Comparison of ENCODE assay signal across 26 cellular contexts in the genomic region with DNA sequence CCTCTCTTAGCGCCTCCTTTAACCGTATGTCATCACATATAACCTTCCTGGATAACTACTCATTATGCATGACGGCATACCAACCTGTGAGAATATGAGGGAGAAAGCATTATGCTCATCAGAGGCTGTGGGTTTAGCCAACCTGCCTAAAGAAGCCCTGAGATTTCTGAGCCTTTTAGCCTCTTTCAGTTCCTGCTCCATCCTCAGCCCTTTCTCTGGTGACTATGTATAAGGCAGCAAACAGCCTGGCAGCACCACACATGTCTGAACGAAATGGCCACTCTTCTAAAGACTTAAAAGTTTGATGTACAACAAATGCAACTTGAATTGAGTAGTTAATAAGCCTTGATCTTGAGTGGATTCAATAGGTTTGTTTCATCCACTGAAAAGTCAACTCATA.
"Had no signal": no experiment of that assay in that cellular context is flagged by ENCODE, and none has a peak within 500 bp of the region (broad histone marks: within the 10 kb centered on the region; RNA-seq: fewer than 3 reads in every experiment).

No MANE protein-coding gene starts in this region.

- H3K4me3 Mint-ChIP-seq: activated B cell treated with CpG ODN at 0.5 μM for 24 hours; activated CD4-positive, alpha-beta T cell treated with anti-CD3 and anti-CD28 coated beads, Interleukin-2, amount 10 ng/mL, durations not matched to agents 24 days and 14 days; activated CD8-positive, alpha-beta memory T cell treated with anti-CD3 and anti-CD28 coated beads, Interleukin-2, amount 10 ng/mL, durations not matched to agents 7 days and 5 days; activated naive CD4-positive, alpha-beta T cell treated with anti-CD3 and anti-CD28 coated beads, Interleukin-2, amount 50 U/mL, for 24 hours; activated T-cell treated with anti-CD3 and anti-CD28 coated beads, Interleukin-2, amount 50 U/mL, for 24 hours; activated T-helper 1 cell treated with anti-CD3 and anti-CD28 coated beads, Interleukin-12 subunit alpha, Interleukin-12 subunit beta, Interleukin-2, Interleukin-4 antibody, amounts not matched to agents 30 ng/mL and 10 ng/mL and 1 ng/mL, durations not matched to agents 14 hours and 24 hours and 36 hours; T-cell had no signal

- H3K9me3 Mint-ChIP-seq: activated B cell treated with CpG ODN at 0.5 μM for 24 hours; activated CD4-positive, alpha-beta T cell treated with anti-CD3 and anti-CD28 coated beads, Interleukin-2, amount 10 ng/mL, durations not matched to agents 24 days and 14 days; activated T-cell treated with anti-CD3 and anti-CD28 coated beads, Interleukin-2, amount 50 U/mL, for 24 hours; activated T-helper 1 cell treated with anti-CD3 and anti-CD28 coated beads, Interleukin-12 subunit alpha, Interleukin-12 subunit beta, Interleukin-2, Interleukin-4 antibody, amounts not matched to agents 30 ng/mL and 10 ng/mL and 1 ng/mL, durations not matched to agents 14 hours and 24 hours and 36 hours had no signal

- H3K27me3 Mint-ChIP-seq: activated B cell treated with CpG ODN at 0.5 μM for 24 hours; activated CD4-positive, alpha-beta T cell treated with anti-CD3 and anti-CD28 coated beads, Interleukin-2, amount 10 ng/mL, durations not matched to agents 24 days and 14 days; activated CD8-positive, alpha-beta memory T cell treated with anti-CD3 and anti-CD28 coated beads, Interleukin-2, amount 10 ng/mL, durations not matched to agents 7 days and 5 days; activated naive CD4-positive, alpha-beta T cell treated with anti-CD3 and anti-CD28 coated beads, Interleukin-2, amount 50 U/mL, for 24 hours; activated T-cell treated with anti-CD3 and anti-CD28 coated beads, Interleukin-2, amount 50 U/mL, for 24 hours; T-cell had no signal

- H3K4me1 Mint-ChIP-seq: activated B cell treated with CpG ODN at 0.5 μM for 24 hours; activated CD4-positive, alpha-beta T cell treated with anti-CD3 and anti-CD28 coated beads, Interleukin-2, amount 10 ng/mL, durations not matched to agents 24 days and 14 days; activated CD8-positive, alpha-beta memory T cell treated with anti-CD3 and anti-CD28 coated beads, Interleukin-2, amount 10 ng/mL, durations not matched to agents 7 days and 5 days; activated naive CD4-positive, alpha-beta T cell treated with anti-CD3 and anti-CD28 coated beads, Interleukin-2, amount 50 U/mL, for 24 hours; T-cell had no signal

- H3K36me3 Mint-ChIP-seq: activated CD8-positive, alpha-beta memory T cell treated with anti-CD3 and anti-CD28 coated beads, Interleukin-2, amount 10 ng/mL, durations not matched to agents 7 days and 5 days; activated naive CD4-positive, alpha-beta T cell treated with anti-CD3 and anti-CD28 coated beads, Interleukin-2, amount 50 U/mL, for 24 hours; T-cell had no signal

- FAIRE-seq: bronchial epithelial cell, TTC549 had no signal

- H3K27ac ChIP-seq: SK-N-MC had no signal

- DNase-seq: activated B cell treated with CpG ODN at 0.5 μM for 24 hours; activated CD4-positive, alpha-beta T cell treated with anti-CD3 and anti-CD28 coated beads for 1 hour; activated CD4-positive, alpha-beta T cell treated with anti-CD3 and anti-CD28 coated beads, Interleukin-2, amount 10 ng/mL, durations not matched to agents 24 days and 14 days; activated CD4-positive, alpha-beta T cell treated with anti-CD3 and anti-CD28 coated beads, Interleukin-2, amount 50 U/mL, for 48 hours; activated CD8-positive, alpha-beta memory T cell treated with anti-CD3 and anti-CD28 coated beads, Interleukin-2, amount 10 ng/mL, durations not matched to agents 7 days and 5 days; activated effector memory CD4-positive, alpha-beta T cell treated with Interleukin-2 at 50 U/mL for 16 hours; activated naive CD4-positive, alpha-beta T cell; activated T-cell treated with anti-CD3 and anti-CD28 coated beads, Interleukin-2, amount 50 U/mL, for 24 hours; aorta; central memory CD4-positive, alpha-beta T cell; NCI-H1048; NCI-H187 treated with DMSO at 0.1 percent for 48 hours; NCI-H2081 treated with DMSO at 0.1 percent for 48 hours; NCI-H345; NCI-H510A; NCI-H526 treated with DMSO at 0.1 percent for 48 hours; OCI-M1; RPMI8226; T-cell; T-helper 2 cell; T1000 had no signal

- H3K27ac Mint-ChIP-seq: activated B cell treated with CpG ODN at 0.5 μM for 24 hours; activated CD4-positive, alpha-beta T cell treated with anti-CD3 and anti-CD28 coated beads, Interleukin-2, amount 10 ng/mL, durations not matched to agents 24 days and 14 days; activated CD8-positive, alpha-beta memory T cell treated with anti-CD3 and anti-CD28 coated beads, Interleukin-2, amount 10 ng/mL, durations not matched to agents 7 days and 5 days; activated naive CD4-positive, alpha-beta T cell treated with anti-CD3 and anti-CD28 coated beads, Interleukin-2, amount 50 U/mL, for 24 hours; activated T-cell treated with anti-CD3 and anti-CD28 coated beads, Interleukin-2, amount 50 U/mL, for 24 hours; activated T-helper 1 cell treated with anti-CD3 and anti-CD28 coated beads, Interleukin-12 subunit alpha, Interleukin-12 subunit beta, Interleukin-2, Interleukin-4 antibody, amounts not matched to agents 30 ng/mL and 10 ng/mL and 1 ng/mL, durations not matched to agents 14 hours and 24 hours and 36 hours; T-cell had no signal

- H3K4me3 ChIP-seq: SK-N-MC had no signal
